ENCODE assay signal across 24 cellular contexts in genomic region chr1:29322861-29323585, GRCh38.
"Had no signal": no experiment of that assay in that cellular context is flagged by ENCODE, and none has a peak within 500 bp of the region (broad histone marks: within the 10 kb centered on the region; RNA-seq: fewer than 3 reads in every experiment).

No MANE protein-coding gene starts in this region.

- ATAC-seq: activated naive CD8-positive, alpha-beta T cell treated with anti-CD3 and anti-CD28 coated beads, Interleukin-2, amount 50 U/mL, for 24 hours; left lobe of liver; right cardiac atrium had no signal

- H3K4me1 ChIP-seq: colonic mucosa, prostate gland, tibial nerve, uterus had no signal

- H3K9me3 Mint-ChIP-seq: activated B cell treated with CpG ODN at 0.5 μM for 24 hours; activated CD4-positive, alpha-beta memory T cell treated with anti-CD3 and anti-CD28 coated beads, Interleukin-2, amount 10 ng/mL, durations not matched to agents 7 days and 5 days; activated naive CD4-positive, alpha-beta T cell treated with anti-CD3 and anti-CD28 coated beads for 36 hours; activated naive CD8-positive, alpha-beta T cell treated with anti-CD3 and anti-CD28 coated beads, Interleukin-2, amount 50 U/mL, for 24 hours; activated T-helper 2 cell treated with anti-CD3 and anti-CD28 coated beads, Interferon-gamma antibody, Interleukin-2, Interleukin-4, amounts not matched to agents 10 μg/mL and 5 μg/mL and 100 μg/mL, durations not matched to agents 14 hours and 24 hours and 36 hours; brain; nephron; stimulated activated naive CD8-positive, alpha-beta T cell treated with anti-CD3 and anti-CD28 coated beads, Interleukin-15, Interleukin-2, amounts not matched to agents 100 ng/mL and 50 ng/mL, for 24 hours had no signal

- H3K27me3 ChIP-seq: colonic mucosa, tibial nerve, uterus had no signal

- H3K9me3 ChIP-seq: colonic mucosa, prostate gland, tibial nerve, uterus had no signal

- H3K27me3 Mint-ChIP-seq: activated B cell treated with CpG ODN at 0.5 μM for 24 hours; activated CD4-positive, alpha-beta memory T cell treated with anti-CD3 and anti-CD28 coated beads, Interleukin-2, amount 10 ng/mL, durations not matched to agents 7 days and 5 days; activated naive CD8-positive, alpha-beta T cell treated with anti-CD3 and anti-CD28 coated beads, Interleukin-2, amount 50 U/mL, for 24 hours; brain; stimulated activated naive CD8-positive, alpha-beta T cell treated with anti-CD3 and anti-CD28 coated beads, Interleukin-15, Interleukin-2, amounts not matched to agents 100 ng/mL and 50 ng/mL, for 24 hours had no signal

- H3K27ac Mint-ChIP-seq: activated B cell treated with CpG ODN at 0.5 μM for 24 hours; activated CD4-positive, alpha-beta memory T cell treated with anti-CD3 and anti-CD28 coated beads, Interleukin-2, amount 10 ng/mL, durations not matched to agents 7 days and 5 days; activated naive CD4-positive, alpha-beta T cell treated with anti-CD3 and anti-CD28 coated beads for 36 hours; activated naive CD8-positive, alpha-beta T cell treated with anti-CD3 and anti-CD28 coated beads, Interleukin-2, amount 50 U/mL, for 24 hours; activated T-helper 2 cell treated with anti-CD3 and anti-CD28 coated beads, Interferon-gamma antibody, Interleukin-2, Interleukin-4, amounts not matched to agents 10 μg/mL and 5 μg/mL and 100 μg/mL, durations not matched to agents 14 hours and 24 hours and 36 hours; brain; nephron; stimulated activated naive CD8-positive, alpha-beta T cell treated with anti-CD3 and anti-CD28 coated beads, Interleukin-15, Interleukin-2, amounts not matched to agents 100 ng/mL and 50 ng/mL, for 24 hours had no signal

- H3K4me3 Mint-ChIP-seq: activated B cell treated with CpG ODN at 0.5 μM for 24 hours; activated CD4-positive, alpha-beta memory T cell treated with anti-CD3 and anti-CD28 coated beads, Interleukin-2, amount 10 ng/mL, durations not matched to agents 7 days and 5 days; activated naive CD4-positive, alpha-beta T cell treated with anti-CD3 and anti-CD28 coated beads for 36 hours; activated naive CD8-positive, alpha-beta T cell treated with anti-CD3 and anti-CD28 coated beads, Interleukin-2, amount 50 U/mL, for 24 hours; brain; nephron; stimulated activated naive CD8-positive, alpha-beta T cell treated with anti-CD3 and anti-CD28 coated beads, Interleukin-15, Interleukin-2, amounts not matched to agents 100 ng/mL and 50 ng/mL, for 24 hours had no signal

- H3K36me3 ChIP-seq: colonic mucosa, prostate gland, uterus had no signal

- H3K4me1 Mint-ChIP-seq: activated B cell treated with CpG ODN at 0.5 μM for 24 hours; activated CD4-positive, alpha-beta memory T cell treated with anti-CD3 and anti-CD28 coated beads, Interleukin-2, amount 10 ng/mL, durations not matched to agents 7 days and 5 days; activated naive CD8-positive, alpha-beta T cell treated with anti-CD3 and anti-CD28 coated beads, Interleukin-2, amount 50 U/mL, for 24 hours; brain; nephron had no signal

- H3K4me3 ChIP-seq: colonic mucosa, prostate gland, skin epidermis, tibial nerve, uterus had no signal

- DNase-seq: activated B cell treated with CpG ODN at 0.5 μM for 24 hours; activated CD4-positive, alpha-beta memory T cell treated with anti-CD3 and anti-CD28 coated beads, Interleukin-2, amount 10 ng/mL, durations not matched to agents 7 days and 5 days; activated CD4-positive, alpha-beta T cell treated with anti-CD3 and anti-CD28 coated beads for 48 hours; activated naive CD4-positive, alpha-beta T cell treated with anti-CD3 and anti-CD28 coated beads for 36 hours; activated naive CD8-positive, alpha-beta T cell treated with anti-CD3 and anti-CD28 coated beads, Interleukin-2, amount 50 U/mL, for 24 hours; activated T-cell treated with anti-CD3 and anti-CD28 coated beads, Interleukin-2, amount 50 U/mL, for 1 hour; central memory CD4-positive, alpha-beta T cell; colonic mucosa; foreskin melanocyte; glutamatergic neuron; hippocampal formation; stimulated activated CD4-positive, alpha-beta T cell treated with anti-CD3 and anti-CD28 coated beads, Interleukin-15, amount 100 ng/mL, for 24 hours; stimulated activated CD4-positive, alpha-beta T cell treated with anti-CD3 and anti-CD28 coated beads, Interleukin-2, amount 100 ng/mL, for 48 hours; T-helper 9 cell; uterus had no signal

- H3K27ac ChIP-seq: colonic mucosa, prostate gland, skin epidermis, tibial nerve, uterus had no signal
